ENCODE assay signal across 1 cellular context in genomic region chr1:39434797-39435395, GRCh38.
TF ChIP-seq lines count a peak whose summit lies in the region.

No MANE protein-coding gene starts in this region.

TF ChIP-seq in HepG2, 621 proteins besides CTCF, POLR2A, EP300 and RAD21 (continued from another document):
- TF ChIP-seq TFDP2 (CRISPR knock-in tag; IDR thresholded peaks at IDR 0.05) (no peak), ARHGAP35 (CRISPR knock-in tag; IDR thresholded peaks at IDR 0.05; ENCODE audit: borderline replicate concordance) (no peak), XRCC5 (optimal IDR thresholded peaks at IDR 0.05; ENCODE audit: low read length) (no peak), MED8 (CRISPR knock-in tag; IDR thresholded peaks at IDR 0.05; ENCODE audit: insufficient replicate concordance) (no peak), SYNCRIP (IDR thresholded peaks at IDR 0.05; ENCODE audit: insufficient read depth, low read depth, low read length) (no peak), RFXANK (CRISPR knock-in tag; IDR thresholded peaks at IDR 0.05) (no peak), KAT2B (IDR thresholded peaks at IDR 0.05; ENCODE audit: borderline replicate concordance, low read depth, low read length) (no peak), ZNF570 (CRISPR knock-in tag; IDR thresholded peaks at IDR 0.05; ENCODE audit: borderline replicate concordance) (no peak), GRHL1 (CRISPR knock-in tag; conservative IDR thresholded peaks at IDR 0.05) (no peak), BCL6 (CRISPR knock-in tag; IDR thresholded peaks at IDR 0.05) (no peak)
- TF ChIP-seq, protein P1, sequence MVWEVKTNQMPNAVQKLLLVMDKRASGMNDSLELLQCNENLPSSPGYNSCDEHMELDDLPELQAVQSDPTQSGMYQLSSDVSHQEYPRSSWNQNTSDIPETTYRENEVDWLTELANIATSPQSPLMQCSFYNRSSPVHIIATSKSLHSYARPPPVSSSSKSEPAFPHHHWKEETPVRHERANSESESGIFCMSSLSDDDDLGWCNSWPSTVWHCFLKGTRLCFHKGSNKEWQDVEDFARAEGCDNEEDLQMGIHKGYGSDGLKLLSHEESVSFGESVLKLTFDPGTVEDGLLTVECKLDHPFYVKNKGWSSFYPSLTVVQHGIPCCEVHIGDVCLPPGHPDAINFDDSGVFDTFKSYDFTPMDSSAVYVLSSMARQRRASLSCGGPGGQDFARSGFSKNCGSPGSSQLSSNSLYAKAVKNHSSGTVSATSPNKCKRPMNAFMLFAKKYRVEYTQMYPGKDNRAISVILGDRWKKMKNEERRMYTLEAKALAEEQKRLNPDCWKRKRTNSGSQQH (CRISPR knock-in tag; IDR thresholded peaks at IDR 0.05; ENCODE audit: low read depth) = no peak
- TF ChIP-seq, protein P2, sequence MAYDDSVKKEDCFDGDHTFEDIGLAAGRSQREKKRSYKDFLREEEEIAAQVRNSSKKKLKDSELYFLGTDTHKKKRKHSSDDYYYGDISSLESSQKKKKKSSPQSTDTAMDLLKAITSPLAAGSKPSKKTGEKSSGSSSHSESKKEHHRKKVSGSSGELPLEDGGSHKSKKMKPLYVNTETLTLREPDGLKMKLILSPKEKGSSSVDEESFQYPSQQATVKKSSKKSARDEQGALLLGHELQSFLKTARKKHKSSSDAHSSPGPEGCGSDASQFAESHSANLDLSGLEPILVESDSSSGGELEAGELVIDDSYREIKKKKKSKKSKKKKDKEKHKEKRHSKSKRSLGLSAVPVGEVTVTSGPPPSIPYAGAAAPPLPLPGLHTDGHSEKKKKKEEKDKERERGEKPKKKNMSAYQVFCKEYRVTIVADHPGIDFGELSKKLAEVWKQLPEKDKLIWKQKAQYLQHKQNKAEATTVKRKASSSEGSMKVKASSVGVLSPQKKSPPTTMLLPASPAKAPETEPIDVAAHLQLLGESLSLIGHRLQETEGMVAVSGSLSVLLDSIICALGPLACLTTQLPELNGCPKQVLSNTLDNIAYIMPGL (CRISPR knock-in tag; IDR thresholded peaks at IDR 0.05; ENCODE audit: borderline replicate concordance in 1 of 2, low read depth in 1 of 2) = no peak
- TF ChIP-seq, protein P3, sequence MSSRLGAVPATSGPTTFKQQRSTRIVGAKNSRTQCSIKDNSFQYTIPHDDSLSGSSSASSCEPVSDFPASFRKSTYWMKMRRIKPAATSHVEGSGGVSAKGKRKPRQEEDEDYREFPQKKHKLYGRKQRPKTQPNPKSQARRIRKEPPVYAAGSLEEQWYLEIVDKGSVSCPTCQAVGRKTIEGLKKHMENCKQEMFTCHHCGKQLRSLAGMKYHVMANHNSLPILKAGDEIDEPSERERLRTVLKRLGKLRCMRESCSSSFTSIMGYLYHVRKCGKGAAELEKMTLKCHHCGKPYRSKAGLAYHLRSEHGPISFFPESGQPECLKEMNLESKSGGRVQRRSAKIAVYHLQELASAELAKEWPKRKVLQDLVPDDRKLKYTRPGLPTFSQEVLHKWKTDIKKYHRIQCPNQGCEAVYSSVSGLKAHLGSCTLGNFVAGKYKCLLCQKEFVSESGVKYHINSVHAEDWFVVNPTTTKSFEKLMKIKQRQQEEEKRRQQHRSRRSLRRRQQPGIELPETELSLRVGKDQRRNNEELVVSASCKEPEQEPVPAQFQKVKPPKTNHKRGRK (CRISPR knock-in tag; IDR thresholded peaks at IDR 0.05) = no peak
